18 cellular contexts compared by ENCODE assay signal in genomic region chr7:121003986-121004685, GRCh38. TPM values are rescaled to one million over a fixed set of nuclear protein-coding genes. Genes with fewer than 3 reads are reported as not detected.
DNase-seq lines count a peak whose midpoint lies in the region; ATAC-seq and TF ChIP-seq lines count a peak whose summit lies in the region.
"Had no signal": no experiment of that assay in that cellular context is flagged by ENCODE, and none has a peak within 500 bp of the region (broad histone marks: within the 10 kb centered on the region; RNA-seq: fewer than 3 reads in every experiment).

No MANE protein-coding gene starts in this region.

- TF ChIP-seq POLR2A in body of pancreas (IDR thresholded peaks at IDR 0.05) = no peak
- TF ChIP-seq POLR2A in testis (IDR thresholded peaks at IDR 0.05) = no peak
- TF ChIP-seq POLR2A in erythroblast (IDR thresholded peaks at IDR 0.05; ENCODE audit: low read length) = no peak

- ATAC-seq in body of pancreas (peak; percentile 33), left colon (peak; percentile 59)
- ATAC-seq: activated CD8-positive, alpha-beta T cell treated with anti-CD3 and anti-CD28 coated beads, Interleukin-2, amount 10 ng/mL, durations not matched to agents 7 days and 5 days; activated naive CD4-positive, alpha-beta T cell treated with anti-CD3 and anti-CD28 coated beads, Interleukin-2, amount 50 U/mL, for 72 hours; activated T-cell treated with anti-CD3 and anti-CD28 coated beads, Interleukin-2, amount 50 U/mL, for 4 hours; foreskin keratinocyte; stimulated activated effector memory CD8-positive, alpha-beta T cell treated with anti-CD3 and anti-CD28 coated beads, Interleukin-12 subunit alpha, Interleukin-12 subunit beta, amount 100 ng/mL, for 72 hours had no signal

- H3K27ac ChIP-seq in body of pancreas = no peak overlapping the region
- no peak overlapping the region for H3K27ac ChIP-seq in testis
- peak overlapping the region in 1 of 2 donors; percentile 83 for H3K27ac ChIP-seq in coronary artery
- H3K27ac ChIP-seq: foreskin keratinocyte, SK-N-MC, thyroid gland had no signal

- no peak for TF ChIP-seq CTCF in body of pancreas (IDR thresholded peaks at IDR 0.05)
- no peak for TF ChIP-seq CTCF in testis (IDR thresholded peaks at IDR 0.05)
- no peak for TF ChIP-seq CTCF in coronary artery (IDR thresholded peaks at IDR 0.05)

- H3K4me1 ChIP-seq in body of pancreas (no peaks in the 10 kb centered on the region), testis (peaks cover 5% of the 10 kb centered on the region)
- H3K4me1 ChIP-seq: foreskin keratinocyte, thyroid gland had no signal

- intact Hi-C loops in body of pancreas (cut with DNase I) (no loop called here), left colon (cut with DNase I, micrococcal nuclease) (no loop called here), testis (cut with DNase I; ENCODE audit: low total_unique reads) (no loop called here), head of caudate nucleus (cut with DNase I) (no loop called here)

- peak; percentile 38 for DNase-seq in NCI-H2029 treated with DMSO at 0.1 percent for 48 hours (lab: John Stamatoyannopoulos, UW)
- peak in 1 of 4 donors; percentile 28 for DNase-seq in body of pancreas
- DNase-seq in left colon = peak in 1 of 2 donors; percentile 44
- peak; percentile 36 for DNase-seq in testis
- no peak for DNase-seq in head of caudate nucleus
- no peak for DNase-seq in coronary artery (ENCODE audit: low spot score)
- no peak for DNase-seq in erythroblast (lab: John Stamatoyannopoulos, UW)
- DNase-seq: activated CD8-positive, alpha-beta T cell treated with anti-CD3 and anti-CD28 coated beads, Interleukin-2, amount 10 ng/mL, durations not matched to agents 7 days and 5 days; activated T-cell treated with anti-CD3 and anti-CD28 coated beads, Interleukin-2, amount 50 U/mL, for 4 hours; foreskin keratinocyte; MV-4-11; NCI-H2081; NCI-H526; stimulated activated CD4-positive, alpha-beta T cell treated with anti-CD3 and anti-CD28 coated beads, Interleukin-15, amount 100 ng/mL, for 24 hours; thyroid gland had no signal

- H3K36me3 ChIP-seq in body of pancreas (replicated peaks in 1 of 2; ENCODE audit: insufficient read depth in 1 of 2, low read depth in 2 of 2) (no peaks in the 10 kb centered on the region), testis (ENCODE audit: low read depth, missing control alignments) (no peaks in the 10 kb centered on the region)
- H3K36me3 ChIP-seq: thyroid gland had no signal

- H3K4me3 ChIP-seq in body of pancreas = no peak overlapping the region
- H3K4me3 ChIP-seq in testis = no peak overlapping the region
- H3K4me3 ChIP-seq in coronary artery = no peak overlapping the region
- H3K4me3 ChIP-seq: SK-N-MC, thyroid gland had no signal

- H3K27me3 ChIP-seq in body of pancreas (no peaks in the 10 kb centered on the region), testis (no peaks in the 10 kb centered on the region)
- H3K27me3 ChIP-seq: foreskin keratinocyte, thyroid gland had no signal

- 43 to 53% methylated on average over 5 of the region's 5 CpGs for WGBS in body of pancreas, 2 donors
- WGBS in testis, 2 donors = 59 to 60% methylated on average over 5 of the region's 5 CpGs

- H3K9me3 ChIP-seq in body of pancreas = no peaks in the 10 kb centered on the region
- H3K9me3 ChIP-seq in testis = no peaks in the 10 kb centered on the region
- H3K9me3 ChIP-seq: thyroid gland had no signal

RNA-seq across cellular contexts. Expression of gene CPED1, which starts 15.6 kb away (rescaled TPM):
- total RNA-seq in body of pancreas (1 to 10 TPM; 5.3 to 7.3 TPM), left colon (10 to 100 TPM in 1 of 2 donors, 1 to 10 TPM in 1; 3.4 to 15.9 TPM), testis (10 to 100 TPM; 11.8 to 13.1 TPM)
- 7.4 TPM for polyA plus RNA-seq in testis (ENCODE audit: insufficient read depth, low read depth, low replicate concordance)
- total RNA-seq: activated CD8-positive, alpha-beta T cell treated with anti-CD3 and anti-CD28 coated beads, Interleukin-2, amount 10 ng/mL, durations not matched to agents 7 days and 5 days; activated naive CD4-positive, alpha-beta T cell treated with anti-CD3 and anti-CD28 coated beads, Interleukin-2, amount 50 U/mL, for 72 hours had no signal

RNA-seq across cellular contexts. Expression of gene ING3, which starts 53.6 kb away (rescaled TPM):
- total RNA-seq in body of pancreas (1 to 10 TPM; 7.6 to 9.1 TPM), left colon (10 to 100 TPM; 13.6 to 15.6 TPM), testis (10 to 100 TPM; 15.9 to 22.7 TPM)
- polyA plus RNA-seq in testis (ENCODE audit: insufficient read depth, low read depth, low replicate concordance) = 14.7 TPM

Comparison
In these comparisons a context has a peak if more than half of its experiments do, and no peak if none do; other contexts are left out.
1. DNase-seq: peak in NCI-H2029 treated with DMSO at 0.1 percent for 48 hours (single experiment) and testis (single experiment); none in head of caudate nucleus (0 of 42), coronary artery (single experiment) and erythroblast (0 of 2).